ENCODE assay signal across 17 cellular contexts in the genomic region with DNA sequence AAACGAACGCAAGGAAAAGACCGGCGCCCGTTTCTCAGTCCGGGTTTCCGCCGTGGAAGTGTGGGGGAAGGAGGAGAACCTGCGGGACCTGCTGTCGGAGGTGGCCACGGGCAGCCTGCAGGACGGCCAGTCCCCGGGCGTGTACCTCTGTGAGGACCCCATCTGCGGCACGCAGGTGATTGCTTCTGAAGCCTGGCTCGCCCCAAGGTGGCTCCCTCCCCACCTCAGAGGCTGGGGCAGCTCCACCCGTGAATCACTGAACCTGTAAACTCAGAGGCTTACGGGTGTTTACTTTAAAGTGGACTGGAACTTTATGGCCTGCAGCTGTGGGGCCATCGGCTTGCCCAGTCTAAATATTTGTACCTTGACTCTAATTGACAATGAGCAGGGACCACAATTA.
"Had no signal": no experiment of that assay in that cellular context is flagged by ENCODE, and none has a peak within 500 bp of the region (broad histone marks: within the 10 kb centered on the region; RNA-seq: fewer than 3 reads in every experiment).

No MANE protein-coding gene starts in this region.

- H3K9me3 ChIP-seq: mucosa of descending colon, right atrium auricular region, tibial artery had no signal

- H3K4me1 ChIP-seq: body of pancreas, tibial artery had no signal

- H3K27me3 ChIP-seq: body of pancreas, right atrium auricular region had no signal

- H3K4me3 ChIP-seq: body of pancreas, lung, mucosa of descending colon, right atrium auricular region, smooth muscle cell, tibial artery had no signal

- H3K36me3 ChIP-seq: right atrium auricular region, tibial artery had no signal

- DNase-seq: activated CD4-positive, alpha-beta T cell treated with anti-CD3 and anti-CD28 coated beads, Interleukin-2, amount 50 U/mL, for 4 hours; activated effector memory CD4-positive, alpha-beta T cell treated with anti-CD3 and anti-CD28 coated beads, Interleukin-2, amount 50 U/mL, for 16 hours; activated T-cell treated with anti-CD3 and anti-CD28 coated beads, Interleukin-2, amount 50 U/mL, for 24 hours; amniotic stem cell; body of pancreas; central memory CD4-positive, alpha-beta T cell; cortex of kidney; effector memory CD4-positive, alpha-beta T cell; hippocampal formation; mucosa of descending colon; naive thymus-derived CD8-positive, alpha-beta T cell; nucleus accumbens; tibial artery had no signal

- H3K27ac ChIP-seq: body of pancreas, epithelial cell of prostate, right atrium auricular region, tibial artery had no signal
